In genomic region chr19:8505680-8506401, GRCh38 we compare ENCODE assay signal across 8 cellular contexts. TPM values are rescaled to one million over a fixed set of nuclear protein-coding genes. Genes with fewer than 3 reads are reported as not detected.
DNase-seq lines count a peak whose midpoint lies in the region; ATAC-seq and TF ChIP-seq lines count a peak whose summit lies in the region.

No MANE protein-coding gene starts in this region.

- H3K79me2 ChIP-seq in parathyroid adenoma: no peaks in the 10 kb centered on the region

- peak overlapping the region; percentile 95 for H3K4me3 Mint-ChIP-seq in activated naive CD8-positive, alpha-beta T cell treated with anti-CD3 and anti-CD28 coated beads, Interleukin-2, amount 10 ng/mL, durations not matched to agents 7 days and 5 days

- POLR2A ChIA-PET in activated naive CD8-positive, alpha-beta T cell treated with anti-CD3 and anti-CD28 coated beads, Interleukin-2, amount 10 ng/mL, durations not matched to agents 7 days and 5 days (lab: Charles Lee): interaction anchor here (0.8 to 4.8 kb wide), 8 partner anchors 10 to 73 kb away, joined by 3 to 40 read pairs (median 5); partner anchors contain the start of gene ZNF414

- no peaks in the 10 kb centered on the region for H3K9me3 Mint-ChIP-seq in activated naive CD8-positive, alpha-beta T cell treated with anti-CD3 and anti-CD28 coated beads, Interleukin-2, amount 10 ng/mL, durations not matched to agents 7 days and 5 days

- TF ChIP-seq CTCF in LNCAP (IDR thresholded peaks at IDR 0.05): peak; percentile 93
- peak; percentile 84 for TF ChIP-seq CTCF in parathyroid adenoma (IDR thresholded peaks at IDR 0.05)
- TF ChIP-seq CTCF in tibial artery (IDR thresholded peaks at IDR 0.05): peak; percentile 85 to 86

- peak overlapping the region; percentile 93 for H2AFZ ChIP-seq in parathyroid adenoma

- H3K27ac ChIP-seq in parathyroid adenoma: peak overlapping the region; percentile 52
- peak overlapping the region in 1 of 2 donors; percentile 22 for H3K27ac ChIP-seq in tibial artery

- peaks cover 2% of the 10 kb centered on the region for H3K36me3 Mint-ChIP-seq in activated naive CD8-positive, alpha-beta T cell treated with anti-CD3 and anti-CD28 coated beads, Interleukin-2, amount 10 ng/mL, durations not matched to agents 7 days and 5 days

- peaks cover 2% of the 10 kb centered on the region for H3K4me1 ChIP-seq in parathyroid adenoma
- H3K4me1 ChIP-seq in tibial artery: peaks cover 0 to 16% (median 15%) of the 10 kb centered on the region in 4 donors

- H3K9ac ChIP-seq in parathyroid adenoma: no peak overlapping the region

- H3K27ac Mint-ChIP-seq in activated naive CD8-positive, alpha-beta T cell treated with anti-CD3 and anti-CD28 coated beads, Interleukin-2, amount 10 ng/mL, durations not matched to agents 7 days and 5 days: peak overlapping the region; percentile 84

- H3K4me1 Mint-ChIP-seq in activated naive CD8-positive, alpha-beta T cell treated with anti-CD3 and anti-CD28 coated beads, Interleukin-2, amount 10 ng/mL, durations not matched to agents 7 days and 5 days: peaks cover 10% of the 10 kb centered on the region

- H3K27me3 ChIP-seq in parathyroid adenoma (ENCODE audit: control insufficient read depth, insufficient read depth, low read length) (no peaks in the 10 kb centered on the region), tibial artery (no peaks in the 10 kb centered on the region)

- peak overlapping the region; percentile 61 for H3K4me3 ChIP-seq in parathyroid adenoma (ENCODE audit: low read depth, low read length)
- peak overlapping the region; percentile 51 to 61 for H3K4me3 ChIP-seq in tibial artery

- no peaks in the 10 kb centered on the region for H3K36me3 ChIP-seq in parathyroid adenoma (ENCODE audit: control insufficient read depth, insufficient read depth, low read length)
- peaks cover 0 to 22% (median 0%) of the 10 kb centered on the region in 3 donors for H3K36me3 ChIP-seq in tibial artery

- H3K27me3 Mint-ChIP-seq in activated naive CD8-positive, alpha-beta T cell treated with anti-CD3 and anti-CD28 coated beads, Interleukin-2, amount 10 ng/mL, durations not matched to agents 7 days and 5 days: peaks cover 2% of the 10 kb centered on the region

- ATAC-seq in activated naive CD8-positive, alpha-beta T cell treated with anti-CD3 and anti-CD28 coated beads, Interleukin-2, amount 10 ng/mL, durations not matched to agents 7 days and 5 days (ENCODE audit: low read depth): peak; percentile 78
- peak; percentile 93 for ATAC-seq in Right ventricle myocardium superior (ENCODE audit: poor library complexity)

- intact Hi-C loops in Right ventricle myocardium superior (cut with DNase I): loop anchor here (5.0 to 10.0 kb wide), 3 partner anchors 94 to 241 kb away; partner anchors contain the start of gene MARCHF2
- intact Hi-C loops in tibial artery (cut with DNase I; ENCODE audit: low total_unique reads): loop anchor here (10.0 kb wide), 1 partner anchor 241 kb away; no protein-coding TSS in a partner anchor

- H3K9me3 ChIP-seq in parathyroid adenoma (ENCODE audit: control insufficient read depth, low read length) (no peaks in the 10 kb centered on the region), tibial artery (no peaks in the 10 kb centered on the region)

- H3K4me2 ChIP-seq in parathyroid adenoma (ENCODE audit: low read length): peak overlapping the region; percentile 91

- DNase-seq in NCI-H510A treated with DMSO at 0.1 percent for 48 hours (lab: John Stamatoyannopoulos, UW) (peak; percentile 62), NCI-H510A (lab: John Stamatoyannopoulos, UW) (no peak), SKM-1 (lab: John Stamatoyannopoulos, UW; ENCODE audit: unreplicated experiment) (peak; percentile 21), Right ventricle myocardium superior (peak; percentile 90), tibial artery (peak; percentile 72 to 86)
- DNase-seq in activated naive CD8-positive, alpha-beta T cell treated with anti-CD3 and anti-CD28 coated beads, Interleukin-2, amount 10 ng/mL, durations not matched to agents 7 days and 5 days: peak; percentile 85

RNA-seq across cellular contexts. Expression of gene PRAM1, which starts 3.4 kb away (rescaled TPM):
- total RNA-seq in activated naive CD8-positive, alpha-beta T cell treated with anti-CD3 and anti-CD28 coated beads, Interleukin-2, amount 10 ng/mL, durations not matched to agents 7 days and 5 days: 1 to 10 TPM; 2.3 to 2.5 TPM
- total RNA-seq in Right ventricle myocardium superior: 0.70 TPM

RNA-seq across cellular contexts. Expression of gene ZNF414, which starts 8.1 kb away (rescaled TPM):
- total RNA-seq in activated naive CD8-positive, alpha-beta T cell treated with anti-CD3 and anti-CD28 coated beads, Interleukin-2, amount 10 ng/mL, durations not matched to agents 7 days and 5 days: 10 to 100 TPM; 38.2 to 40.5 TPM
- 16.1 TPM for total RNA-seq in Right ventricle myocardium superior
